8 cellular contexts compared by ENCODE assay signal in genomic region chr1:23539698-23540266, GRCh38. TPM values are rescaled to one million over a fixed set of nuclear protein-coding genes. Genes with fewer than 3 reads are reported as not detected.
DNase-seq lines count a peak whose midpoint lies in the region; ATAC-seq, FAIRE-seq and TF ChIP-seq lines count a peak whose summit lies in the region.

No MANE protein-coding gene starts in this region.

- no peak overlapping the region for H3K27ac ChIP-seq in prostate gland

- H3K36me3 ChIP-seq in prostate gland: no peaks in the 10 kb centered on the region

- peak; percentile 67 for ATAC-seq in HG02840 (IDR thresholded peaks at IDR 0.05; ENCODE audit: low FRiP score, unreplicated experiment)
- ATAC-seq in Right ventricle myocardium superior (ENCODE audit: poor library complexity): peak; percentile 92

- H3K4me1 ChIP-seq in prostate gland (replicated peaks): no peaks in the 10 kb centered on the region

- intact Hi-C loops in Right ventricle myocardium superior (cut with DNase I) (no loop called here), prostate gland (cut with DNase I) (loop anchor here (2.0 kb wide), 1 partner anchor 43 kb away; no protein-coding TSS in a partner anchor)

- no peak for TF ChIP-seq POLR2A in prostate gland (IDR thresholded peaks at IDR 0.05)

- no peak for FAIRE-seq in urothelium cell line (lab: Jason Lieb, UNC)

- TF ChIP-seq CTCF in GM12865 (IDR thresholded peaks at IDR 0.05; ENCODE audit: insufficient read depth, low read depth, low read length, missing control alignments): peak; percentile 95
- peak; percentile 80 to 97 (median 88) for TF ChIP-seq CTCF in prostate gland (IDR thresholded peaks at IDR 0.05)

- H3K9me3 ChIP-seq in prostate gland: no peaks in the 10 kb centered on the region

- no peaks in the 10 kb centered on the region for H3K27me3 ChIP-seq in prostate gland (replicated peaks; ENCODE audit: insufficient read depth)

- H3K4me3 ChIP-seq in GM12865 (ENCODE audit: low read depth, low read length) (no peak overlapping the region), prostate gland (no peak overlapping the region)

- 7% methylated on average over 16 of the region's 16 CpGs for WGBS in prostate gland

- peak; percentile 97 for DNase-seq in GM12865 (ENCODE audit: low read depth)
- DNase-seq in NCI-H1417 treated with DMSO at 0.1 percent for 48 hours (lab: John Stamatoyannopoulos, UW): peak; percentile 60
- DNase-seq in SKM-1 treated with dmso at 0.1 percent for 144 hours (lab: John Stamatoyannopoulos, UW; ENCODE audit: unreplicated experiment): peak; percentile 88
- DNase-seq in activated naive CD4-positive, alpha-beta T cell treated with anti-CD3 and anti-CD28 coated beads, Interleukin-2, amount 50 U/mL, for 16 hours: peak; percentile 88
- peak; percentile 90 for DNase-seq in Right ventricle myocardium superior
- peak; percentile 83 for DNase-seq in prostate gland (ENCODE audit: low spot score)
- DNase-seq in urothelium cell line (ENCODE audit: low spot score): peak; percentile 87

RNA-seq across cellular contexts. Expression of gene E2F2, which starts 8.7 kb away (rescaled TPM):
- total RNA-seq in Right ventricle myocardium superior (0.35 TPM), prostate gland (1 to 10 TPM; 1.0 to 4.1 TPM)

RNA-seq across cellular contexts. Expression of gene ID3, which starts 19.5 kb away (rescaled TPM):
- total RNA-seq in Right ventricle myocardium superior: 73.0 TPM
- total RNA-seq in prostate gland: 100 to 1,000 TPM; 151 to 184 TPM

RNA-seq across cellular contexts. Expression of gene ASAP3, which starts 55.8 kb away (rescaled TPM):
- 44.6 TPM for total RNA-seq in Right ventricle myocardium superior
- total RNA-seq in prostate gland: 10 to 100 TPM; 76.5 to 83.1 TPM
